ENCODE assay signal across 14 cellular contexts in genomic region chr6:118712955-118713354, GRCh38.
DNase-seq lines count a peak whose midpoint lies in the region; ATAC-seq and TF ChIP-seq lines count a peak whose summit lies in the region.
"Had no signal": no experiment of that assay in that cellular context is flagged by ENCODE, and none has a peak within 500 bp of the region (broad histone marks: within the 10 kb centered on the region; RNA-seq: fewer than 3 reads in every experiment).

No MANE protein-coding gene starts in this region.

- WGBS in right lobe of liver (ENCODE audit: insufficient coverage, low coverage, low lambda C conversion rate, missing lambda C conversion rate) = 55% methylated on average over 3 of the region's 3 CpGs

- H3K4me1 Mint-ChIP-seq in activated naive CD8-positive, alpha-beta T cell treated with anti-CD3 and anti-CD28 coated beads, Interleukin-2, amount 10 ng/mL, durations not matched to agents 7 days and 5 days = peaks cover 37% of the 10 kb centered on the region

- no peak for TF ChIP-seq CTCF in right lobe of liver (IDR thresholded peaks at IDR 0.05)

- peak; percentile 66 for DNase-seq in AG08395 (ENCODE audit: low spot score)
- DNase-seq in HCEC 1CT = peak; percentile 51
- DNase-seq in activated naive CD8-positive, alpha-beta T cell treated with anti-CD3 and anti-CD28 coated beads, Interleukin-2, amount 10 ng/mL, durations not matched to agents 7 days and 5 days = no peak
- DNase-seq in iris pigment epithelial cell (ENCODE audit: low read depth) = peak; percentile 68
- DNase-seq in NCI-H345 treated with DMSO at 0.1 percent for 48 hours (lab: John Stamatoyannopoulos, UW; ENCODE audit: unreplicated experiment) = no peak
- DNase-seq in DMS 273 treated with DMSO at 0.1 percent for 48 hours (lab: John Stamatoyannopoulos, UW) = no peak
- DNase-seq in right lobe of liver = no peak
- DNase-seq: cortex of kidney; GDM1; lower lobe of right lung; stimulated activated CD4-positive, alpha-beta T cell treated with anti-CD3 and anti-CD28 coated beads, Interleukin-4, amount 100 ng/mL, for 24 hours had no signal

- no peaks in the 10 kb centered on the region for H3K36me3 ChIP-seq in right lobe of liver
- H3K36me3 ChIP-seq: lower lobe of right lung, prostate gland had no signal

- H3K4me3 Mint-ChIP-seq in activated naive CD8-positive, alpha-beta T cell treated with anti-CD3 and anti-CD28 coated beads, Interleukin-2, amount 10 ng/mL, durations not matched to agents 7 days and 5 days = peak overlapping the region; percentile 30
- H3K4me3 Mint-ChIP-seq: B cell had no signal

- H3K4me3 ChIP-seq in right lobe of liver = no peak overlapping the region
- H3K4me3 ChIP-seq: lower lobe of right lung, prostate gland had no signal

- ATAC-seq in activated naive CD8-positive, alpha-beta T cell treated with anti-CD3 and anti-CD28 coated beads, Interleukin-2, amount 10 ng/mL, durations not matched to agents 7 days and 5 days (ENCODE audit: low read depth) = no peak
- no peak for ATAC-seq in GM19395 (IDR thresholded peaks at IDR 0.05; ENCODE audit: unreplicated experiment)
- ATAC-seq in right lobe of liver = no peak
- ATAC-seq: lower lobe of right lung had no signal

- POLR2A ChIA-PET in activated naive CD8-positive, alpha-beta T cell treated with anti-CD3 and anti-CD28 coated beads, Interleukin-2, amount 10 ng/mL, durations not matched to agents 7 days and 5 days (lab: Charles Lee) = interaction anchor here (0.7 to 2.1 kb wide), 3 partner anchors 13 to 66 kb away, joined by 3 to 5 read pairs (median 3); partner anchors contain the start of gene CEP85L

- H3K9me3 Mint-ChIP-seq in activated naive CD8-positive, alpha-beta T cell treated with anti-CD3 and anti-CD28 coated beads, Interleukin-2, amount 10 ng/mL, durations not matched to agents 7 days and 5 days = peaks cover 2% of the 10 kb centered on the region

- intact Hi-C loops in right lobe of liver (cut with DNase I) = no loop called here

- H3K27ac ChIP-seq in right lobe of liver = no peak overlapping the region
- H3K27ac ChIP-seq: lower lobe of right lung, prostate gland had no signal

- H3K9me3 ChIP-seq in right lobe of liver = no peaks in the 10 kb centered on the region
- H3K9me3 ChIP-seq: lower lobe of right lung, prostate gland had no signal

- H3K27me3 ChIP-seq in right lobe of liver = no peaks in the 10 kb centered on the region

- H3K27ac Mint-ChIP-seq in activated naive CD8-positive, alpha-beta T cell treated with anti-CD3 and anti-CD28 coated beads, Interleukin-2, amount 10 ng/mL, durations not matched to agents 7 days and 5 days = peak overlapping the region; percentile 17
- H3K27ac Mint-ChIP-seq: B cell had no signal

- peaks cover 0 to 4% (median 0%) of the 10 kb centered on the region in 4 donors for H3K4me1 ChIP-seq in right lobe of liver
- H3K4me1 ChIP-seq: prostate gland had no signal

- no peaks in the 10 kb centered on the region for H3K27me3 Mint-ChIP-seq in activated naive CD8-positive, alpha-beta T cell treated with anti-CD3 and anti-CD28 coated beads, Interleukin-2, amount 10 ng/mL, durations not matched to agents 7 days and 5 days
- H3K27me3 Mint-ChIP-seq: B cell had no signal

- TF ChIP-seq POLR2A in right lobe of liver (IDR thresholded peaks at IDR 0.05) = no peak

- H3K36me3 Mint-ChIP-seq in activated naive CD8-positive, alpha-beta T cell treated with anti-CD3 and anti-CD28 coated beads, Interleukin-2, amount 10 ng/mL, durations not matched to agents 7 days and 5 days = peaks cover 5% of the 10 kb centered on the region

Comparison
In these comparisons a context has a peak if more than half of its experiments do, and no peak if none do; other contexts are left out.
1. DNase-seq: peak in AG08395 (single experiment), HCEC 1CT (single experiment) and iris pigment epithelial cell (single experiment); none in activated naive CD8-positive, alpha-beta T cell treated with anti-CD3 and anti-CD28 coated beads, Interleukin-2, amount 10 ng/mL, durations not matched to agents 7 days and 5 days (single experiment), NCI-H345 treated with DMSO at 0.1 percent for 48 hours (single experiment), DMS 273 treated with DMSO at 0.1 percent for 48 hours (single experiment) and right lobe of liver (0 of 3).